ENCODE assay signal across 24 cellular contexts in the genomic region with DNA sequence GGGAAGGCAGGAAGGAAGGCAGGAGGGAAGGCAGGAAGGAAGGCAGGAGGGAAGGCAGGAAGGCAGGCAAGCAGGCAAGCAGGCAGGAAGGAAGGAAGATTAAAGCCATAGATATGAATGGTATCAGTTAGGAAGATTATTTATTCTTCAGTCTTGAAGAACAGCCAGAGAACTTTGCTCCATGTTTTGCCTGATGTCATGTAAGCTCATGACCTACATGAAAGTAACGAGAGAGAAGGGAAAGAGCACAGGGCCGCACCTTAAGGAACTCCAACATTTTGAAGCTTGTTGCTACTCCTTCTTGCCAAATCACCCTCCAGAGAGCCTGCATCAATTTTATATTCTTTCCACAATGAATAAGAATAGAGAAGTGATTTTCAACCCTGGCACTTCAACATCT.
"Had no signal": no experiment of that assay in that cellular context is flagged by ENCODE, and none has a peak within 500 bp of the region (broad histone marks: within the 10 kb centered on the region; RNA-seq: fewer than 3 reads in every experiment).

No MANE protein-coding gene starts in this region.

- H3K36me3 Mint-ChIP-seq: naive B cell, natural killer cell had no signal

- H3K27ac Mint-ChIP-seq: naive B cell; progenitor cell of endocrine pancreas; stimulated activated naive CD8-positive, alpha-beta T cell treated with anti-CD3 and anti-CD28 coated beads, Interleukin-15, Interleukin-2, amounts not matched to agents 100 ng/mL and 50 ng/mL, for 24 hours had no signal

- H3K4me3 ChIP-seq: left lung, lower lobe of right lung, ovary, right atrium auricular region, right lobe of liver, suprapubic skin, thoracic aorta, tibial artery, vagina had no signal

- H3K4me3 Mint-ChIP-seq: naive B cell; natural killer cell; stimulated activated naive CD8-positive, alpha-beta T cell treated with anti-CD3 and anti-CD28 coated beads, Interleukin-15, Interleukin-2, amounts not matched to agents 100 ng/mL and 50 ng/mL, for 24 hours had no signal

- H3K9me3 Mint-ChIP-seq: naive B cell; natural killer cell; stimulated activated naive CD8-positive, alpha-beta T cell treated with anti-CD3 and anti-CD28 coated beads, Interleukin-15, Interleukin-2, amounts not matched to agents 100 ng/mL and 50 ng/mL, for 24 hours had no signal

- ATAC-seq: left cardiac atrium, left lung, lower lobe of right lung, natural killer cell, right lobe of liver had no signal

- H3K9me3 ChIP-seq: left lung, lower lobe of right lung, ovary, right atrium auricular region, right lobe of liver, suprapubic skin, thoracic aorta, tibial artery, vagina had no signal

- H3K4me1 Mint-ChIP-seq: naive B cell had no signal

- H3K36me3 ChIP-seq: left lung, lower lobe of right lung, ovary, right atrium auricular region, right lobe of liver, suprapubic skin, thoracic aorta, tibial artery, vagina had no signal

- DNase-seq: hippocampal formation; kidney glomerular epithelial cell; left cardiac atrium; left lung; lower lobe of right lung; mammary epithelial cell; mesenchymal stem cell; naive B cell; natural killer cell; ovary; right lobe of liver; stimulated activated CD4-positive, alpha-beta T cell treated with anti-CD3 and anti-CD28 coated beads, Interleukin-12 subunit alpha, Interleukin-12 subunit beta, amount 100 ng/mL, for 4 hours; stimulated activated CD4-positive, alpha-beta T cell treated with anti-CD3 and anti-CD28 coated beads, Interleukin-15, amount 100 ng/mL, for 24 hours; stimulated activated CD4-positive, alpha-beta T cell treated with anti-CD3 and anti-CD28 coated beads, Interleukin-2, amount 100 ng/mL, for 24 hours; stimulated activated CD4-positive, alpha-beta T cell treated with anti-CD3 and anti-CD28 coated beads, Interleukin-4, amount 100 ng/mL, for 1 hour; stimulated activated naive CD4-positive, alpha-beta T cell; tibial artery; trophoblast cell had no signal
